In genomic region chr7:34759477-34760125, GRCh38 we compare ENCODE assay signal across 8 cellular contexts.
DNase-seq lines count a peak whose midpoint lies in the region; ATAC-seq, FAIRE-seq and TF ChIP-seq lines count a peak whose summit lies in the region.

No MANE protein-coding gene starts in this region.

- no peak for TF ChIP-seq EP300 in esophagus muscularis mucosa (IDR thresholded peaks at IDR 0.05)

- no peaks in the 10 kb centered on the region for H3K9me3 ChIP-seq in esophagus muscularis mucosa

- H3K36me3 Mint-ChIP-seq in mesothelial cell of epicardium: no peaks in the 10 kb centered on the region
- no peaks in the 10 kb centered on the region for H3K36me3 Mint-ChIP-seq in activated CD8-positive, alpha-beta memory T cell treated with anti-CD3 and anti-CD28 coated beads, Interleukin-2, amount 10 ng/mL, durations not matched to agents 7 days and 5 days
- H3K36me3 Mint-ChIP-seq in T-cell: no peaks in the 10 kb centered on the region

- POLR2A ChIA-PET in BJ (lab: Charles Lee): no interaction called here
- POLR2A ChIA-PET in T-cell (lab: Charles Lee): no interaction called here

- CTCF ChIA-PET in BJ (lab: Yijun Ruan, JAX) (interaction anchor here (1.2 to 3.1 kb wide), 6 partner anchors 10 to 168 kb away, joined by 3 to 17 read pairs (median 4); no protein-coding TSS in a partner anchor), T-cell (lab: Charles Lee) (no interaction called here)
- CTCF ChIA-PET in activated CD8-positive, alpha-beta memory T cell treated with anti-CD3 and anti-CD28 coated beads, Interleukin-2, amount 10 ng/mL, durations not matched to agents 7 days and 5 days (lab: Charles Lee): no interaction called here

- H3K36me3 ChIP-seq in BJ (ENCODE audit: control insufficient read depth, insufficient read depth, low read length) (no peaks in the 10 kb centered on the region), bronchial epithelial cell (ENCODE audit: control insufficient read depth, insufficient read depth, low read length) (no peaks in the 10 kb centered on the region), esophagus muscularis mucosa (no peaks in the 10 kb centered on the region)

- TF ChIP-seq POLR2A in esophagus muscularis mucosa (IDR thresholded peaks at IDR 0.05; ENCODE audit: low read depth): no peak

- TF ChIP-seq CTCF in BJ (IDR thresholded peaks at IDR 0.05; ENCODE audit: insufficient read depth, low read depth, low read length) (peak; percentile 71), bronchial epithelial cell (IDR thresholded peaks at IDR 0.05; ENCODE audit: insufficient read depth, low read length, severe bottlenecking) (peak; percentile 63), mesothelial cell of epicardium (IDR thresholded peaks at IDR 0.05; ENCODE audit: unreplicated experiment) (peak; percentile 41), esophagus muscularis mucosa (IDR thresholded peaks at IDR 0.05) (peak in 1 of 3 experiments; percentile 29)

- no peak overlapping the region for H3K27ac Mint-ChIP-seq in mesothelial cell of epicardium
- no peak overlapping the region for H3K27ac Mint-ChIP-seq in activated CD8-positive, alpha-beta memory T cell treated with anti-CD3 and anti-CD28 coated beads, Interleukin-2, amount 10 ng/mL, durations not matched to agents 7 days and 5 days
- no peak overlapping the region for H3K27ac Mint-ChIP-seq in T-cell

- H3K9me3 Mint-ChIP-seq in mesothelial cell of epicardium (no peaks in the 10 kb centered on the region), T-cell (no peaks in the 10 kb centered on the region)
- no peaks in the 10 kb centered on the region for H3K9me3 Mint-ChIP-seq in activated CD8-positive, alpha-beta memory T cell treated with anti-CD3 and anti-CD28 coated beads, Interleukin-2, amount 10 ng/mL, durations not matched to agents 7 days and 5 days (ENCODE audit: low read depth)

- H3K4me1 Mint-ChIP-seq in mesothelial cell of epicardium (peaks cover 8% of the 10 kb centered on the region), T-cell (no peaks in the 10 kb centered on the region)
- peaks cover 3% of the 10 kb centered on the region for H3K4me1 Mint-ChIP-seq in activated CD8-positive, alpha-beta memory T cell treated with anti-CD3 and anti-CD28 coated beads, Interleukin-2, amount 10 ng/mL, durations not matched to agents 7 days and 5 days

- no peak overlapping the region for H3K4me3 Mint-ChIP-seq in mesothelial cell of epicardium
- no peak overlapping the region for H3K4me3 Mint-ChIP-seq in activated CD8-positive, alpha-beta memory T cell treated with anti-CD3 and anti-CD28 coated beads, Interleukin-2, amount 10 ng/mL, durations not matched to agents 7 days and 5 days
- no peak overlapping the region for H3K4me3 Mint-ChIP-seq in T-cell

- ATAC-seq in GM21390 (IDR thresholded peaks at IDR 0.05; ENCODE audit: unreplicated experiment) (peak; percentile 55), T-cell (replicated peaks in 1 of 4) (no peak)
- no peak for ATAC-seq in activated CD8-positive, alpha-beta memory T cell treated with anti-CD3 and anti-CD28 coated beads, Interleukin-2, amount 10 ng/mL, durations not matched to agents 7 days and 5 days

- FAIRE-seq in bronchial epithelial cell (lab: Jason Lieb, UNC): peak; percentile 62

- H3K27me3 Mint-ChIP-seq in mesothelial cell of epicardium (ENCODE audit: low read depth) (no peaks in the 10 kb centered on the region), T-cell (peaks cover 4 to 17% of the 10 kb centered on the region in 2 donors)
- H3K27me3 Mint-ChIP-seq in activated CD8-positive, alpha-beta memory T cell treated with anti-CD3 and anti-CD28 coated beads, Interleukin-2, amount 10 ng/mL, durations not matched to agents 7 days and 5 days: peaks cover 17% of the 10 kb centered on the region

- no peaks in the 10 kb centered on the region for H3K27me3 ChIP-seq in BJ (ENCODE audit: control insufficient read depth, insufficient read depth, low read length)
- no peaks in the 10 kb centered on the region for H3K27me3 ChIP-seq in bronchial epithelial cell (ENCODE audit: control insufficient read depth, insufficient read depth, low read length)
- no peaks in the 10 kb centered on the region for H3K27me3 ChIP-seq in esophagus muscularis mucosa

- H3K27ac ChIP-seq in esophagus muscularis mucosa (replicated peaks in 1 of 4): no peak overlapping the region

- intact Hi-C loops in esophagus muscularis mucosa (cut with DNase I): no loop called here

- no peaks in the 10 kb centered on the region for H3K4me1 ChIP-seq in esophagus muscularis mucosa

- no peak overlapping the region for H3K4me3 ChIP-seq in BJ (ENCODE audit: low read depth, low read length)
- no peak overlapping the region for H3K4me3 ChIP-seq in bronchial epithelial cell (ENCODE audit: low read depth, low read length)
- H3K4me3 ChIP-seq in esophagus muscularis mucosa: no peak overlapping the region

- DNase-seq in BJ (ENCODE audit: low read depth) (no peak), NCI-H460 (ENCODE audit: extremely low read depth, low read depth) (peak; percentile 56), bronchial epithelial cell (ENCODE audit: low read depth) (peak; percentile 58), mesothelial cell of epicardium (ENCODE audit: low spot score in 2 of 2, unreplicated experiment in 2 of 2) (no peak), esophagus muscularis mucosa (ENCODE audit: extremely low spot score) (no peak), T-cell (no peak)
- DNase-seq in activated CD8-positive, alpha-beta memory T cell treated with anti-CD3 and anti-CD28 coated beads, Interleukin-2, amount 10 ng/mL, durations not matched to agents 7 days and 5 days: no peak

- 69% methylated on average over 3 of the region's 3 CpGs for WGBS in esophagus muscularis mucosa

Comparison
In these comparisons a context has a peak if more than half of its experiments do, and no peak if none do; other contexts are left out.
1. DNase-seq: peak in NCI-H460 (single experiment) and bronchial epithelial cell (single experiment); none in BJ (single experiment), mesothelial cell of epicardium (0 of 2), esophagus muscularis mucosa (single experiment), activated CD8-positive, alpha-beta memory T cell treated with anti-CD3 and anti-CD28 coated beads, Interleukin-2, amount 10 ng/mL, durations not matched to agents 7 days and 5 days (single experiment) and T-cell (0 of 34).